In the genomic region with DNA sequence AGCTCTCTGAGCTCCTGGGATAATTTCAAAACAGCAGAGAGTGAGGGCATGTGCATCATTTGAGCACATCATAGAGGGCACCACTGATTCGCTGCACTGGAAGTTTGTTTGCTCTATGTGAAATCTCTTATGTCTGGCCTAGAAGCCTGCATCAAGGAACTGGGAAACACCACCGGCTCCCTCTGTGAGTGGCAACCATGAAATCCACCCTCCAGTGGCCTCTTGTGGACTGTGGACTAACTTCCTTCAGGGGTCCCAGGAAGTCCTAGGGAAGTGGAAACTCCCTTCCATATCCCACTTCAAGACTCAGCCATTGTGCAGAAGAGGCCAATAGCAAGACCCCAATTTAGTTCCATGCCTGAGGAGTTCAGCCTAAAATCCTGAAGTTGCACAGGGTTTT, we compare ENCODE assay signal across 1 cellular context.
TF ChIP-seq lines count a peak whose summit lies in the region.

No MANE protein-coding gene starts in this region.

TF ChIP-seq in SK-N-SH, 30 proteins besides CTCF, POLR2A, EP300 and RAD21:
- no peak for TF ChIP-seq TCF12 (IDR thresholded peaks at IDR 0.05)
- TF ChIP-seq, protein P1, sequence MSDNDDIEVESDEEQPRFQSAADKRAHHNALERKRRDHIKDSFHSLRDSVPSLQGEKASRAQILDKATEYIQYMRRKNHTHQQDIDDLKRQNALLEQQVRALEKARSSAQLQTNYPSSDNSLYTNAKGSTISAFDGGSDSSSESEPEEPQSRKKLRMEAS (IDR thresholded peaks at IDR 0.05; ENCODE audit: low read depth), result no peak
